ENCODE assay signal across 31 cellular contexts in the genomic region with DNA sequence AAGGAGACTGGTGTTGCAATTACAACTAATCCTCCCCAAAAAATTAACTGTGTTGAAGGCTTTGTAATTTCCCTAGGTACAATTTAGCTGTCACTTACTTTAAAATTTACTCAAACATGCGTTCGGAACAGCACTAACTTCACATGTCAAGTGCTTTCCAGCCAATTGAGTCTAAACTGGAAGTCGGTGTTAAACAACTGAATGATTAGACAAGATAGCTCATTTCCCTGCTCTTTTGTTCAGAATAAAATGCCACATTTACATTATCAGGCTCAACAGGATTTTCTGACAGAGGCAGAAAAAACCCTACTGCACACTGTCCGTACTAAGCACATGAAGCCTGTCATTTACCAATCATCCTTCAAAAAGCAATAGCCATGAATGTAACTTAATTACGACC. TPM values are rescaled to one million over a fixed set of nuclear protein-coding genes. Genes with fewer than 3 reads are reported as not detected.
DNase-seq lines count a peak whose midpoint lies in the region; ATAC-seq, FAIRE-seq and TF ChIP-seq lines count a peak whose summit lies in the region.
"Had no signal": no experiment of that assay in that cellular context is flagged by ENCODE, and none has a peak within 500 bp of the region (broad histone marks: within the 10 kb centered on the region; RNA-seq: fewer than 3 reads in every experiment).

No MANE protein-coding gene starts in this region.

- no peaks in the 10 kb centered on the region; the same call in 1 of the 2 replicates for H4K20me1 ChIP-seq in HepG2 (ENCODE audit: insufficient read depth, low read length)

- no peak overlapping the region for H3K4me3 ChIP-seq in HepG2 (replicated peaks in 1 of 3; ENCODE audit: insufficient read depth in 1 of 3, low read depth in 2 of 3, low read length in 3 of 3)
- no peak overlapping the region for H3K4me3 ChIP-seq in right lobe of liver
- H3K4me3 ChIP-seq: A549, esophagus squamous epithelium, gastrocnemius medialis, vagina had no signal

- 98% methylated on average over 5 of the region's 5 CpGs for WGBS in HepG2 (ENCODE audit: low lambda C conversion rate)
- WGBS in right lobe of liver (ENCODE audit: insufficient coverage, low coverage, low lambda C conversion rate, missing lambda C conversion rate): 90% methylated on average over 5 of the region's 5 CpGs

- H2AFZ ChIP-seq in HepG2 (ENCODE audit: low read length): no peak overlapping the region

- no peaks in the 10 kb centered on the region for H3K27me3 Mint-ChIP-seq in natural killer cell treated with Interleukin-12 subunit alpha and Interleukin-12 subunit beta and Interleukin-15 and Interleukin-18, amount 100 ng/mL, for 72 hours
- H3K27me3 Mint-ChIP-seq: activated CD4-positive, alpha-beta memory T cell treated with anti-CD3 and anti-CD28 coated beads, Interleukin-2, amount 10 ng/mL, durations not matched to agents 7 days and 5 days; activated naive CD8-positive, alpha-beta T cell treated with anti-CD3 and anti-CD28 coated beads, Interleukin-2, amount 10 ng/mL, durations not matched to agents 7 days and 5 days; activated T-helper 17 cell treated with anti-CD3 and anti-CD28 coated beads, Interleukin-2, amount 50 U/mL, for 72 hours; central memory CD8-positive, alpha-beta T cell; dendritic cell treated with granulocyte-macrophage colony-stimulating factor and Interleukin-4, amounts not matched to agents 40 ng/mL and 50 ng/mL, for 4 days; IgD-negative memory B cell had no signal

- H3K4me1 Mint-ChIP-seq in natural killer cell treated with Interleukin-12 subunit alpha and Interleukin-12 subunit beta and Interleukin-15 and Interleukin-18, amount 100 ng/mL, for 72 hours (ENCODE audit: low read depth in 2 of 2): no peaks in the 10 kb centered on the region
- H3K4me1 Mint-ChIP-seq: activated T-helper 17 cell treated with anti-CD3 and anti-CD28 coated beads, Interleukin-2, amount 50 U/mL, for 72 hours; central memory CD8-positive, alpha-beta T cell had no signal

- ATAC-seq in HepG2 (no peak), right lobe of liver (no peak), HG03432 (IDR thresholded peaks at IDR 0.05; ENCODE audit: unreplicated experiment) (no peak), HG03571 (IDR thresholded peaks at IDR 0.05; ENCODE audit: unreplicated experiment) (no peak)
- ATAC-seq in natural killer cell treated with Interleukin-12 subunit alpha and Interleukin-12 subunit beta and Interleukin-15 and Interleukin-18, amount 100 ng/mL, for 72 hours: no peak
- no peak for ATAC-seq in activated naive CD4-positive, alpha-beta T cell treated with anti-CD3 and anti-CD28 coated beads, Interleukin-2, amount 50 U/mL, for 72 hours
- ATAC-seq: A549; activated T-helper 17 cell treated with anti-CD3 and anti-CD28 coated beads, Interleukin-2, amount 50 U/mL, for 72 hours; CD8-positive, alpha-beta T cell; gastrocnemius medialis; left ventricle myocardium superior; stimulated activated naive CD8-positive, alpha-beta T cell treated with anti-CD3 and anti-CD28 coated beads, Interleukin-15, Interleukin-2, amounts not matched to agents 100 U/mL and 50 U/mL, for 24 hours had no signal

- TF ChIP-seq EP300 in HepG2 (IDR thresholded peaks at IDR 0.05; ENCODE audit: low read depth in 2 of 2, low read length in 2 of 2) (no peak), HepG2 (CRISPR knock-in tag; IDR thresholded peaks at IDR 0.05; ENCODE audit: borderline replicate concordance) (no peak)

- TF ChIP-seq POLR2A in HepG2 (IDR thresholded peaks at IDR 0.05; ENCODE audit: insufficient read depth in 1 of 2, low read depth in 2 of 2, low read length in 2 of 2): no peak
- TF ChIP-seq POLR2A in right lobe of liver (IDR thresholded peaks at IDR 0.05): no peak

- no peaks in the 10 kb centered on the region for H3K9me3 Mint-ChIP-seq in natural killer cell treated with Interleukin-12 subunit alpha and Interleukin-12 subunit beta and Interleukin-15 and Interleukin-18, amount 100 ng/mL, for 72 hours
- no peaks in the 10 kb centered on the region for H3K9me3 Mint-ChIP-seq in activated naive CD4-positive, alpha-beta T cell treated with anti-CD3 and anti-CD28 coated beads, Interleukin-2, amount 50 U/mL, for 72 hours
- H3K9me3 Mint-ChIP-seq: activated CD4-positive, alpha-beta memory T cell treated with anti-CD3 and anti-CD28 coated beads, Interleukin-2, amount 10 ng/mL, durations not matched to agents 7 days and 5 days; activated naive CD8-positive, alpha-beta T cell treated with anti-CD3 and anti-CD28 coated beads, Interleukin-2, amount 10 ng/mL, durations not matched to agents 7 days and 5 days; activated T-helper 17 cell treated with anti-CD3 and anti-CD28 coated beads, Interleukin-2, amount 50 U/mL, for 72 hours; CD8-positive, alpha-beta T cell; central memory CD8-positive, alpha-beta T cell; dendritic cell treated with granulocyte-macrophage colony-stimulating factor and Interleukin-4, amounts not matched to agents 40 ng/mL and 50 ng/mL, for 4 days; IgD-negative memory B cell had no signal

- BruUV-seq in HepG2 (replicated peaks; lab: Mats Ljungman, UMichigan): no TSS peak

- intact Hi-C loops in HepG2 (cut with micrococcal nuclease; ENCODE audit: unreplicated experiment) (loop anchor here (5.0 kb wide), 1 partner anchor 62 kb away; no protein-coding TSS in a partner anchor), right lobe of liver (cut with DNase I) (no loop called here)

- in situ Hi-C loops in HepG2 (cut with HindIII; ENCODE audit: extremely low pct_ligation_motif_present, low pct_unique_long_range_greater_than_20kb): no loop called here

- H3K4me1 ChIP-seq in HepG2 (ENCODE audit: insufficient read depth, low read length) (no peaks in the 10 kb centered on the region), right lobe of liver (no peaks in the 10 kb centered on the region)
- H3K4me1 ChIP-seq: esophagus squamous epithelium, gastrocnemius medialis, vagina had no signal

- H3K27me3 ChIP-seq in HepG2 (ENCODE audit: control insufficient read depth in 1 of 2, insufficient read depth in 2 of 2, low read length in 2 of 2) (no peaks in the 10 kb centered on the region), right lobe of liver (no peaks in the 10 kb centered on the region)
- H3K27me3 ChIP-seq: esophagus squamous epithelium, gastrocnemius medialis, vagina had no signal

- peaks cover 2% of the 10 kb centered on the region for H3K79me2 ChIP-seq in HepG2 (ENCODE audit: insufficient read depth, low read length)

- no peak for TF ChIP-seq RAD21 in HepG2 (CRISPR knock-in tag; IDR thresholded peaks at IDR 0.05)

- H3K27ac ChIP-seq in HepG2 (ENCODE audit: extremely low read length, insufficient read depth, low read length): no peak overlapping the region
- H3K27ac ChIP-seq in right lobe of liver: no peak overlapping the region
- H3K27ac ChIP-seq: A549, esophagus squamous epithelium, gastrocnemius medialis, vagina had no signal

- H3K9me3 ChIP-seq in HepG2 (ENCODE audit: low read length) (no peaks in the 10 kb centered on the region), right lobe of liver (no peaks in the 10 kb centered on the region)
- H3K9me3 ChIP-seq: A549, esophagus squamous epithelium, gastrocnemius medialis, vagina had no signal

- H3K36me3 Mint-ChIP-seq in natural killer cell treated with Interleukin-12 subunit alpha and Interleukin-12 subunit beta and Interleukin-15 and Interleukin-18, amount 100 ng/mL, for 72 hours: peaks cover 4% of the 10 kb centered on the region
- H3K36me3 Mint-ChIP-seq in activated naive CD4-positive, alpha-beta T cell treated with anti-CD3 and anti-CD28 coated beads, Interleukin-2, amount 50 U/mL, for 72 hours: peaks cover 0 to 13% of the 10 kb centered on the region in 2 donors

- H3K9ac ChIP-seq in HepG2 (ENCODE audit: insufficient read depth, low read depth, low read length): no peak overlapping the region

- peaks cover 5 to 63% of the 10 kb centered on the region in 2 experiments for H3K36me3 ChIP-seq in HepG2 (replicated peaks in 1 of 2; ENCODE audit: control insufficient read depth in 1 of 2, insufficient read depth in 2 of 2, low read length in 2 of 2)
- H3K36me3 ChIP-seq in right lobe of liver: peaks cover 0 to 14% (median 3%) of the 10 kb centered on the region in 4 donors

- no peak for TF ChIP-seq CTCF in HepG2 (CRISPR knock-in tag; IDR thresholded peaks at IDR 0.05)
- no peak for TF ChIP-seq CTCF in right lobe of liver (IDR thresholded peaks at IDR 0.05)

- no peak overlapping the region for H3K4me2 ChIP-seq in HepG2 (ENCODE audit: low read depth, low read length)
- H3K4me2 ChIP-seq: A549 had no signal

- POLR2A ChIA-PET in HepG2 (lab: Yijun Ruan, JAX): no interaction called here

- CTCF ChIA-PET in HepG2 (lab: Yijun Ruan, JAX; ENCODE audit: low intra/inter-chr PET ratio, low total read pairs): no interaction called here

- no peak for FAIRE-seq in HepG2 (lab: Jason Lieb, UNC)
- FAIRE-seq: endometrium, H1 had no signal

- no peak overlapping the region for H3K27ac Mint-ChIP-seq in natural killer cell treated with Interleukin-12 subunit alpha and Interleukin-12 subunit beta and Interleukin-15 and Interleukin-18, amount 100 ng/mL, for 72 hours
- H3K27ac Mint-ChIP-seq in activated naive CD4-positive, alpha-beta T cell treated with anti-CD3 and anti-CD28 coated beads, Interleukin-2, amount 50 U/mL, for 72 hours: peak overlapping the region in 1 of 2 donors; percentile 9
- H3K27ac Mint-ChIP-seq: activated CD4-positive, alpha-beta memory T cell treated with anti-CD3 and anti-CD28 coated beads, Interleukin-2, amount 10 ng/mL, durations not matched to agents 7 days and 5 days; activated naive CD8-positive, alpha-beta T cell treated with anti-CD3 and anti-CD28 coated beads, Interleukin-2, amount 10 ng/mL, durations not matched to agents 7 days and 5 days; activated T-helper 17 cell treated with anti-CD3 and anti-CD28 coated beads, Interleukin-2, amount 50 U/mL, for 72 hours; CD8-positive, alpha-beta T cell; dendritic cell treated with granulocyte-macrophage colony-stimulating factor and Interleukin-4, amounts not matched to agents 40 ng/mL and 50 ng/mL, for 4 days; IgD-negative memory B cell had no signal

- H3K4me3 Mint-ChIP-seq in natural killer cell treated with Interleukin-12 subunit alpha and Interleukin-12 subunit beta and Interleukin-15 and Interleukin-18, amount 100 ng/mL, for 72 hours: no peak overlapping the region
- H3K4me3 Mint-ChIP-seq: activated CD4-positive, alpha-beta memory T cell treated with anti-CD3 and anti-CD28 coated beads, Interleukin-2, amount 10 ng/mL, durations not matched to agents 7 days and 5 days; activated naive CD8-positive, alpha-beta T cell treated with anti-CD3 and anti-CD28 coated beads, Interleukin-2, amount 10 ng/mL, durations not matched to agents 7 days and 5 days; activated T-helper 17 cell treated with anti-CD3 and anti-CD28 coated beads, Interleukin-2, amount 50 U/mL, for 72 hours; CD8-positive, alpha-beta T cell; central memory CD8-positive, alpha-beta T cell; dendritic cell treated with granulocyte-macrophage colony-stimulating factor and Interleukin-4, amounts not matched to agents 40 ng/mL and 50 ng/mL, for 4 days had no signal

- DNase-seq in HepG2 (ENCODE audit: low spot score) (no peak), right lobe of liver (no peak), NCI-H2227 treated with DMSO at 0.1 percent for 48 hours (lab: John Stamatoyannopoulos, UW) (peak; percentile 61), globus pallidus (ENCODE audit: low spot score) (peak; percentile 24)
- no peak for DNase-seq in natural killer cell treated with Interleukin-12 subunit alpha and Interleukin-12 subunit beta and Interleukin-15 and Interleukin-18, amount 100 ng/mL, for 72 hours (ENCODE audit: low spot score)
- no peak for DNase-seq in activated naive CD4-positive, alpha-beta T cell treated with anti-CD3 and anti-CD28 coated beads, Interleukin-2, amount 50 U/mL, for 72 hours (ENCODE audit: low spot score in 2 of 2)
- DNase-seq: activated CD4-positive, alpha-beta memory T cell treated with anti-CD3 and anti-CD28 coated beads, Interleukin-2, amount 10 ng/mL, durations not matched to agents 7 days and 5 days; activated CD4-positive, alpha-beta T cell treated with anti-CD3 and anti-CD28 coated beads for 1 hour; activated CD8-positive, alpha-beta memory T cell treated with anti-CD3 and anti-CD28 coated beads, Interleukin-2, amount 50 U/mL, for 48 hours; activated naive CD8-positive, alpha-beta T cell treated with anti-CD3 and anti-CD28 coated beads, Interleukin-2, amount 10 ng/mL, durations not matched to agents 7 days and 5 days; CD8-positive, alpha-beta T cell; DMS 273 treated with DMSO at 0.1 percent for 48 hours; esophagus squamous epithelium; gastrocnemius medialis; left ventricle myocardium superior; NCI-H1092; NCI-H526; nucleus accumbens; RPMI8226; stimulated activated naive CD8-positive, alpha-beta T cell treated with anti-CD3 and anti-CD28 coated beads, Interleukin-15, Interleukin-2, amounts not matched to agents 100 U/mL and 50 U/mL, for 24 hours; T-helper 2 cell had no signal

RNA-seq across cellular contexts. Expression of a gene that starts 56.1 kb away (rescaled TPM):
- total RNA-seq in HepG2 (2016; rRNA removed; fragmentation: Illumina TruSeq; extraction: Trizol): 167 and 307 TPM in 2 replicates
- total RNA-seq in HepG2 (2016; cell fraction: cytosol; rRNA removed; fragmentation: Illumina TruSeq; extraction: Trizol; ENCODE audit: low read depth): 38.2 and 40.5 TPM in 2 replicates
- 164 and 309 TPM in 2 replicates for total RNA-seq in HepG2 (2016; cell fraction: insoluble cytoplasmic fraction; rRNA removed; fragmentation: Illumina TruSeq; extraction: Trizol)
- 59.5 and 69.4 TPM in 2 replicates for total RNA-seq in HepG2 (2016; cell fraction: membrane; rRNA removed; fragmentation: Illumina TruSeq; extraction: Trizol)
- total RNA-seq in HepG2 (2016; cell fraction: nucleus; rRNA removed; fragmentation: Illumina TruSeq; extraction: Trizol): 164 and 186 TPM in 2 replicates
- 80.9 and 117 TPM in 2 replicates for polyA plus RNA-seq in HepG2 (2011; rRNA removed)
- 47.3 and 64.4 TPM in 2 replicates for polyA plus RNA-seq in HepG2 (2011; cell fraction: cytosol; rRNA removed)
- polyA plus RNA-seq in HepG2 (2011; cell fraction: nucleus; rRNA removed): 50.1 and 64.8 TPM in 2 replicates
- polyA plus RNA-seq in HepG2 (2012): 113 and 158 TPM in 2 replicates
- 5.8 and 6.2 TPM in 2 replicates for polyA plus RNA-seq in HepG2 (2016; cell fraction: cytosol; fragmentation: Illumina TruSeq; extraction: Trizol; ENCODE audit: low read depth)
- polyA plus RNA-seq in HepG2 (2016; cell fraction: insoluble cytoplasmic fraction; fragmentation: Illumina TruSeq; extraction: Trizol; ENCODE audit: low read depth): 202 and 204 TPM in 2 replicates
- polyA plus RNA-seq in HepG2 (2016; cell fraction: membrane; fragmentation: Illumina TruSeq; extraction: Trizol; ENCODE audit: low read depth): 14.7 and 18.7 TPM in 2 replicates
- polyA plus RNA-seq in HepG2 (2016; cell fraction: nucleus; fragmentation: Illumina TruSeq; extraction: Trizol; ENCODE audit: insufficient read depth, low read depth): 186 and 216 TPM in 2 replicates
- polyA minus RNA-seq in HepG2 (2011; rRNA and poly(A)+ RNA removed; ENCODE audit: low replicate concordance): 64.6 and 115 TPM in 2 replicates
- 343 and 363 TPM in 2 replicates for polyA minus RNA-seq in HepG2 (2011; cell fraction: cytosol; rRNA and poly(A)+ RNA removed)
- 210 and 231 TPM in 2 replicates for polyA minus RNA-seq in HepG2 (2011; cell fraction: nucleus; rRNA and poly(A)+ RNA removed)
- 10 to 100 TPM; 39.6 to 53.8 (median 45.5) TPM for total RNA-seq in right lobe of liver
- total RNA-seq in natural killer cell treated with Interleukin-12 subunit alpha and Interleukin-12 subunit beta and Interleukin-15 and Interleukin-18, amount 100 ng/mL, for 72 hours: 100 to 1,000 TPM in 1 of 2 donors, 10 to 100 TPM in 1; 92.0 to 156 TPM
- total RNA-seq in activated naive CD4-positive, alpha-beta T cell treated with anti-CD3 and anti-CD28 coated beads, Interleukin-2, amount 50 U/mL, for 72 hours: 100 to 1,000 TPM; 180 to 188 TPM

Comparison
In these comparisons a context has a peak if more than half of its experiments do, and no peak if none do; other contexts are left out.
1. DNase-seq: peak in NCI-H2227 treated with DMSO at 0.1 percent for 48 hours (single experiment) and globus pallidus (single experiment); none in HepG2 (single experiment), right lobe of liver (0 of 3), natural killer cell treated with Interleukin-12 subunit alpha and Interleukin-12 subunit beta and Interleukin-15 and Interleukin-18, amount 100 ng/mL, for 72 hours (single experiment) and activated naive CD4-positive, alpha-beta T cell treated with anti-CD3 and anti-CD28 coated beads, Interleukin-2, amount 50 U/mL, for 72 hours (0 of 2).